Comparison of ENCODE assay signal across 9 cellular contexts in genomic region chr4:10093273-10093621, GRCh38. TPM values are rescaled to one million over a fixed set of nuclear protein-coding genes. Genes with fewer than 3 reads are reported as not detected.
DNase-seq lines count a peak whose midpoint lies in the region; ATAC-seq, FAIRE-seq and TF ChIP-seq lines count a peak whose summit lies in the region.
"Had no signal": no experiment of that assay in that cellular context is flagged by ENCODE, and none has a peak within 500 bp of the region (broad histone marks: within the 10 kb centered on the region; RNA-seq: fewer than 3 reads in every experiment).

No MANE protein-coding gene starts in this region.

- H3K9me3 Mint-ChIP-seq in MCF 10A (ENCODE audit: unreplicated experiment), result no peaks in the 10 kb centered on the region
- no peaks in the 10 kb centered on the region for H3K9me3 Mint-ChIP-seq in naive thymus-derived CD4-positive, alpha-beta T cell

- peaks cover 33% of the 10 kb centered on the region for H3K79me1 ChIP-seq in H1 (ENCODE audit: low read depth, low read length)

- H3K14ac ChIP-seq in H1 (ENCODE audit: insufficient read length), result no peak overlapping the region

- no peak overlapping the region for H2BK20ac ChIP-seq in H1 (ENCODE audit: low read length)

- H4K5ac ChIP-seq in H1 (ENCODE audit: insufficient read length, low read depth, low read length), result no peak overlapping the region

- peaks cover 20% of the 10 kb centered on the region for H3K4me1 Mint-ChIP-seq in MCF 10A (ENCODE audit: insufficient read depth, unreplicated experiment)
- H3K4me1 Mint-ChIP-seq in naive thymus-derived CD4-positive, alpha-beta T cell, result peaks cover 41 to 82% (median 75%) of the 10 kb centered on the region in 7 donors

- H4K20me1 ChIP-seq in mammary epithelial cell (ENCODE audit: insufficient read depth, low read length) (no peaks in the 10 kb centered on the region), H1 (replicated peaks in 1 of 2; ENCODE audit: control insufficient read depth in 1 of 2, insufficient read depth in 2 of 2, low read length in 2 of 2) (peaks cover 39 to 51% of the 10 kb centered on the region in 2 experiments)

- H3K27ac Mint-ChIP-seq in MCF 10A (ENCODE audit: low read depth, unreplicated experiment), result peak overlapping the region; percentile 81
- peak overlapping the region; percentile 84 to 96 (median 90) for H3K27ac Mint-ChIP-seq in naive thymus-derived CD4-positive, alpha-beta T cell

- H3K79me2 ChIP-seq in mammary epithelial cell (ENCODE audit: insufficient read depth, low read length) (peaks cover 87% of the 10 kb centered on the region), H1 (ENCODE audit: control insufficient read depth in 1 of 2, insufficient read depth in 2 of 2, low read length in 2 of 2) (peaks cover 0 to 87% of the 10 kb centered on the region in 2 experiments; a peak in 2 of 4 replicates)

- dilution Hi-C loops in mammary epithelial cell (cut with HindIII; ENCODE audit: low sequenced_read_pairs), result no loop called here

- no peak overlapping the region for H2BK120ac ChIP-seq in H1 (replicated peaks; ENCODE audit: low read depth, low read length)

- H3K4me2 ChIP-seq in mammary epithelial cell (ENCODE audit: insufficient read depth, low read depth, low read length) (no peak overlapping the region), H1 (ENCODE audit: insufficient read depth in 1 of 2, low read depth in 2 of 2, low read length in 2 of 2) (no peak overlapping the region)

- H3K4me1 ChIP-seq in mammary epithelial cell (ENCODE audit: insufficient read depth, low read length), result peaks cover 73% of the 10 kb centered on the region
- H3K4me1 ChIP-seq in H1 (replicated peaks in 1 of 4; ENCODE audit: control insufficient read depth in 3 of 4, insufficient read depth in 4 of 4, low read length in 3 of 4), result peaks cover 0 to 16% (median 9%) of the 10 kb centered on the region in 4 experiments; a peak in 5 of 7 replicates
- peaks cover 53 to 60% of the 10 kb centered on the region in 2 donors for H3K4me1 ChIP-seq in naive thymus-derived CD4-positive, alpha-beta T cell (ENCODE audit: control insufficient read depth in 2 of 2, insufficient read depth in 2 of 2, low read length in 2 of 2)
- H3K4me1 ChIP-seq in upper lobe of right lung, result peaks cover 73% of the 10 kb centered on the region

- H3K4ac ChIP-seq in H1 (replicated peaks; ENCODE audit: insufficient read length, low read depth, low read length), result no peak overlapping the region

- no peak overlapping the region for H2AK5ac ChIP-seq in H1 (ENCODE audit: low read depth, low read length)

- POLR2A ChIA-PET in MCF 10A (lab: Yijun Ruan, JAX), result interaction anchor here (1.3 kb wide), 1 partner anchor 24 kb away, joined by 8 read pairs; the partner anchor contains the start of gene WDR1
- POLR2A ChIA-PET in H1 (lab: Charles Lee; ENCODE audit: partially characterized antibody), result interaction anchor here (1.4 to 14.7 kb wide), 5 partner anchors 9 to 25 kb away, joined by 4 to 197 read pairs (median 11); partner anchors contain the start of gene WDR1
- POLR2A ChIA-PET in naive thymus-derived CD4-positive, alpha-beta T cell (lab: Charles Lee), result interaction anchor here (0.6 to 19.0 kb wide), 4 partner anchors 8 to 74 kb away, joined by 3 to 341 read pairs (median 64); partner anchors contain the start of gene WDR1

- H2BK12ac ChIP-seq in H1 (ENCODE audit: low read depth, low read length), result no peak overlapping the region

- TF ChIP-seq CTCF in MCF 10A (IDR thresholded peaks at IDR 0.05; ENCODE audit: unreplicated experiment), result no peak
- TF ChIP-seq CTCF in mammary epithelial cell (conservative IDR thresholded peaks at IDR 0.05 in 1 of 2, IDR thresholded peaks at IDR 0.05 in 1 of 2; ENCODE audit: extremely low read depth in 1 of 2, insufficient read depth in 1 of 2, low read depth in 1 of 2, low read length in 2 of 2), result no peak
- TF ChIP-seq CTCF in H1 (IDR thresholded peaks at IDR 0.05; ENCODE audit: control extremely low read depth in 1 of 3, insufficient read depth in 1 of 3, low read depth in 1 of 3, low read length in 3 of 3), result no peak
- TF ChIP-seq CTCF in upper lobe of right lung (IDR thresholded peaks at IDR 0.05), result no peak

- no peak overlapping the region for H2BK15ac ChIP-seq in H1 (ENCODE audit: low read length)

- FAIRE-seq in H1 (lab: Jason Lieb, UNC), result no peak
- FAIRE-seq: pancreas had no signal

- no peaks in the 10 kb centered on the region; the same call in 1 of the 2 replicates for H3K23me2 ChIP-seq in H1 (ENCODE audit: low read depth, low read length)

- no peak overlapping the region for H3K23ac ChIP-seq in H1 (ENCODE audit: insufficient read length)

- TF ChIP-seq POLR2A in H1 (IDR thresholded peaks at IDR 0.05; ENCODE audit: control extremely low read depth in 1 of 2, low read depth in 2 of 2, low read length in 2 of 2), result no peak

- no peak overlapping the region for H4K91ac ChIP-seq in H1 (replicated peaks; ENCODE audit: insufficient read length, low read length)

- H3K9me3 ChIP-seq in mammary epithelial cell (replicated peaks; ENCODE audit: insufficient read depth, low read length) (no peaks in the 10 kb centered on the region), H1 (ENCODE audit: insufficient read depth in 2 of 2, low read depth in 1 of 2, low read length in 1 of 2) (no peaks in the 10 kb centered on the region), upper lobe of right lung (no peaks in the 10 kb centered on the region)
- no peaks in the 10 kb centered on the region for H3K9me3 ChIP-seq in naive thymus-derived CD4-positive, alpha-beta T cell (ENCODE audit: control insufficient read depth in 2 of 3, low read length in 3 of 3)
- H3K9me3 ChIP-seq: pancreas had no signal

- no peak overlapping the region for H3K56ac ChIP-seq in H1 (replicated peaks; ENCODE audit: insufficient read length, low read depth, low read length)

- H3K4me3 Mint-ChIP-seq in MCF 10A (ENCODE audit: unreplicated experiment), result no peak overlapping the region
- H3K4me3 Mint-ChIP-seq in naive thymus-derived CD4-positive, alpha-beta T cell, result peak overlapping the region; percentile 34 to 86 (median 73)

- TF ChIP-seq RAD21 in H1 (IDR thresholded peaks at IDR 0.05 in 1 of 2, conservative IDR thresholded peaks at IDR 0.05 in 1 of 2; ENCODE audit: low read depth in 2 of 2, low read length in 2 of 2), result no peak

- H3K27ac ChIP-seq in mammary epithelial cell (ENCODE audit: insufficient read depth, low read depth, low read length) (no peak overlapping the region), H1 (ENCODE audit: low read depth, low read length) (no peak overlapping the region), upper lobe of right lung (peak overlapping the region; percentile 79)
- H3K27ac ChIP-seq in naive thymus-derived CD4-positive, alpha-beta T cell (ENCODE audit: low read depth, low read length), result peak overlapping the region; percentile 67

- peaks cover 89% of the 10 kb centered on the region for H3K36me3 Mint-ChIP-seq in MCF 10A (ENCODE audit: insufficient read depth, unreplicated experiment)
- H3K36me3 Mint-ChIP-seq in naive thymus-derived CD4-positive, alpha-beta T cell, result peaks cover 5 to 50% (median 23%) of the 10 kb centered on the region in 5 donors

- H3K18ac ChIP-seq in H1 (ENCODE audit: extremely low read depth, low read length), result no peak overlapping the region

- no peak for ATAC-seq in naive thymus-derived CD4-positive, alpha-beta T cell
- no peak for ATAC-seq in upper lobe of right lung
- ATAC-seq: pancreas had no signal

- CTCF ChIA-PET in MCF 10A (lab: Yijun Ruan, JAX) (interaction anchor here (0.6 to 1.0 kb wide), 3 partner anchors 29 to 444 kb away, joined by 3 to 6 read pairs (median 3); no protein-coding TSS in a partner anchor), mammary epithelial cell (lab: Charles Lee; ENCODE audit: low non-redundant PET) (no interaction called here), H1 (lab: Charles Lee; ENCODE audit: partially characterized antibody) (interaction anchor here (1.2 to 1.8 kb wide), 2 partner anchors 9 to 12 kb away, joined by 5 to 6 read pairs; no protein-coding TSS in a partner anchor)
- CTCF ChIA-PET in naive thymus-derived CD4-positive, alpha-beta T cell (lab: Charles Lee), result interaction anchor here (0.7 to 1.2 kb wide), 3 partner anchors 25 to 330 kb away, joined by 3 to 5 read pairs (median 5); no protein-coding TSS in a partner anchor

- no peak overlapping the region for H4K8ac ChIP-seq in H1 (ENCODE audit: extremely low read depth, insufficient read depth, low read length)

- peaks cover 29% of the 10 kb centered on the region for H3K36me3 ChIP-seq in mammary epithelial cell (ENCODE audit: insufficient read depth, low read length)
- peaks cover 48 to 89% (median 73%) of the 10 kb centered on the region in 4 experiments for H3K36me3 ChIP-seq in H1 (ENCODE audit: control insufficient read depth in 2 of 4, insufficient read depth in 4 of 4, low read length in 3 of 4)
- peaks cover 15 to 94% (median 69%) of the 10 kb centered on the region in 3 experiments for H3K36me3 ChIP-seq in naive thymus-derived CD4-positive, alpha-beta T cell (ENCODE audit: control insufficient read depth in 2 of 3, insufficient read depth in 3 of 3, low read length in 3 of 3)
- H3K36me3 ChIP-seq in upper lobe of right lung, result peaks cover 97% of the 10 kb centered on the region

- no peak overlapping the region for H3K9ac ChIP-seq in mammary epithelial cell (ENCODE audit: insufficient read depth, low read length)
- H3K9ac ChIP-seq in H1 (replicated peaks in 1 of 4; ENCODE audit: extremely low read depth in 1 of 4, low read depth in 3 of 4, low read length in 3 of 4), result no peak overlapping the region

- in situ Hi-C loops in mammary epithelial cell (cut with MboI; ENCODE audit: low sequenced_read_pairs in 2 of 2), result no loop called here

- DNase-seq in MCF 10A (ENCODE audit: unreplicated experiment), result no peak
- no peak for DNase-seq in mammary epithelial cell
- DNase-seq in H1 (ENCODE audit: low read depth in 1 of 2, low spot score in 2 of 2), result no peak
- DNase-seq in naive thymus-derived CD4-positive, alpha-beta T cell, result no peak
- no peak for DNase-seq in upper lobe of right lung
- DNase-seq in NCI-H2196 (lab: John Stamatoyannopoulos, UW; ENCODE audit: unreplicated experiment), result no peak
- DNase-seq in stimulated activated CD8-positive, alpha-beta memory T cell treated with anti-CD3 and anti-CD28 coated beads, Interleukin-4, amount 100 ng/mL, for 48 hours, result no peak
- DNase-seq in hepatic stellate cell (ENCODE audit: low spot score), result no peak

- no peak overlapping the region for H3K4me3 ChIP-seq in mammary epithelial cell (replicated peaks in 1 of 3; ENCODE audit: insufficient read depth in 1 of 3, low read depth in 2 of 3, low read length in 3 of 3)
- no peak overlapping the region for H3K4me3 ChIP-seq in H1 (ENCODE audit: extremely low read depth in 1 of 4, insufficient read depth in 2 of 4, low read depth in 3 of 4, low read length in 4 of 4)
- no peak overlapping the region for H3K4me3 ChIP-seq in naive thymus-derived CD4-positive, alpha-beta T cell (ENCODE audit: low read length)
- H3K4me3 ChIP-seq in upper lobe of right lung, result no peak overlapping the region
- H3K4me3 ChIP-seq: pancreas had no signal

- intact Hi-C loops in MCF 10A (cut with micrococcal nuclease) (no loop called here), mammary epithelial cell (cut with micrococcal nuclease) (no loop called here), upper lobe of right lung (cut with DNase I) (no loop called here)
- intact Hi-C loops in naive thymus-derived CD4-positive, alpha-beta T cell (cut with micrococcal nuclease), result loop anchor here (10.0 kb wide), 2 partner anchors 312 to 442 kb away; no protein-coding TSS in a partner anchor

- 68% methylated on average over 11 of the region's 11 CpGs for WGBS in mammary epithelial cell (ENCODE audit: low coverage, missing lambda C conversion rate)
- WGBS in H1 (ENCODE audit: extremely low coverage in 1 of 2, insufficient coverage in 1 of 2, insufficient read length in 1 of 2, insufficient replicate concordance in 2 of 2, low coverage in 1 of 2, low lambda C conversion rate in 2 of 2, missing lambda C conversion rate in 1 of 2), 2 experiments, result 86% methylated on average over 8 of the region's 11 CpGs; no CpG with 5 or more reads in 1 of the 2 experiments

- TF ChIP-seq EP300 in H1 (IDR thresholded peaks at IDR 0.05; ENCODE audit: borderline replicate concordance in 1 of 2, low read depth in 2 of 2, low read length in 2 of 2), result no peak

- H2BK5ac ChIP-seq in H1 (ENCODE audit: low read depth, low read length), result peak overlapping the region; percentile 24; the same call in 1 of the 2 replicates

- BruUV-seq in MCF 10A (replicated peaks; lab: Mats Ljungman, UMichigan) (no TSS peak), mammary epithelial cell (replicated peaks; lab: Mats Ljungman, UMichigan) (no TSS peak)

- no peaks in the 10 kb centered on the region for H3K27me3 Mint-ChIP-seq in MCF 10A (ENCODE audit: insufficient read depth, unreplicated experiment)
- H3K27me3 Mint-ChIP-seq in naive thymus-derived CD4-positive, alpha-beta T cell, result no peaks in the 10 kb centered on the region

- H3K27me3 ChIP-seq in mammary epithelial cell (ENCODE audit: insufficient read depth, low read length) (no peaks in the 10 kb centered on the region), H1 (replicated peaks in 1 of 4; ENCODE audit: control insufficient read depth in 3 of 4, extremely low read depth in 1 of 4, insufficient read depth in 3 of 4, low read length in 3 of 4) (no peaks in the 10 kb centered on the region), upper lobe of right lung (no peaks in the 10 kb centered on the region)
- no peaks in the 10 kb centered on the region for H3K27me3 ChIP-seq in naive thymus-derived CD4-positive, alpha-beta T cell (ENCODE audit: control insufficient read depth in 2 of 2, insufficient read depth in 2 of 2, low read length in 2 of 2)
- H3K27me3 ChIP-seq: pancreas had no signal

- H2AFZ ChIP-seq in mammary epithelial cell (ENCODE audit: low read depth, low read length), result no peak overlapping the region
- H2AFZ ChIP-seq in H1 (ENCODE audit: low read length), result no peak overlapping the region

RNA-seq across cellular contexts. Expression of gene WDR1, which starts 23.4 kb away (rescaled TPM):
- total RNA-seq in MCF 10A (2022) (240 and 246 TPM in 2 replicates), mammary epithelial cell (100 to 1,000 TPM; 384 to 470 TPM), upper lobe of right lung (234 TPM)
- polyA plus RNA-seq in mammary epithelial cell (466 TPM), H1 (2011; rRNA removed) (377 and 432 TPM in 2 replicates)
- polyA minus RNA-seq in mammary epithelial cell, result 713 TPM
- total RNA-seq in H1 (2021; fragmentation: NEBNext Ultra II Directional; extraction: Animal tissue kit (Norgen Biotek cat#: 25700)), result 315 and 339 TPM in 2 replicates
- 375 TPM for polyA plus RNA-seq in H1 (2011; cell fraction: cytosol; rRNA removed)
- 381 TPM for polyA plus RNA-seq in H1 (2011; cell fraction: nucleus; rRNA removed)
- polyA plus RNA-seq in H1 (2012, experiment 1 of 2), result 213 to 348 TPM (median 304 TPM) in 4 replicates
- 195 TPM for polyA plus RNA-seq in H1 (2012, experiment 2 of 2)
- polyA plus RNA-seq in H1 (2013, experiment 1 of 2), result 135 TPM
- polyA plus RNA-seq in H1 (2013, experiment 2 of 2), result 138 TPM
- 264 and 269 TPM in 2 replicates for polyA minus RNA-seq in H1 (2011; rRNA and poly(A)+ RNA removed)
- 174 TPM for polyA minus RNA-seq in H1 (2011; cell fraction: cytosol; rRNA and poly(A)+ RNA removed)
- polyA minus RNA-seq in H1 (2011; cell fraction: nucleus; rRNA and poly(A)+ RNA removed), result 135 TPM
- 100 to 1,000 TPM; 242 to 470 (median 330) TPM for total RNA-seq in naive thymus-derived CD4-positive, alpha-beta T cell
- 100 to 1,000 TPM; 268 to 412 TPM for polyA plus RNA-seq in naive thymus-derived CD4-positive, alpha-beta T cell

Comparison
In these comparisons a context has a peak if more than half of its experiments do, and no peak if none do; other contexts are left out.
1. H3K27ac ChIP-seq: peak in naive thymus-derived CD4-positive, alpha-beta T cell (single experiment) and upper lobe of right lung (single experiment); none in mammary epithelial cell (single experiment) and H1 (single experiment).
2. intact Hi-C loops: an anchor here in naive thymus-derived CD4-positive, alpha-beta T cell (10.0 kb wide); none called in MCF 10A, mammary epithelial cell and upper lobe of right lung.